ENCODE assay signal across 18 cellular contexts in genomic region chr3:193418576-193419373, GRCh38. TPM values are rescaled to one million over a fixed set of nuclear protein-coding genes. Genes with fewer than 3 reads are reported as not detected.
DNase-seq lines count a peak whose midpoint lies in the region; ATAC-seq, FAIRE-seq and TF ChIP-seq lines count a peak whose summit lies in the region.
"Had no signal": no experiment of that assay in that cellular context is flagged by ENCODE, and none has a peak within 500 bp of the region (broad histone marks: within the 10 kb centered on the region; RNA-seq: fewer than 3 reads in every experiment).

No MANE protein-coding gene starts in this region.

- H3K4me2 ChIP-seq in mesenchymal stem cell (ENCODE audit: low read length, poor library complexity, severe bottlenecking) = no peak overlapping the region
- H3K4me2 ChIP-seq: BLaER1, GM23338 had no signal

- peaks cover 0 to 41% of the 10 kb centered on the region in 2 donors for H3K9me3 ChIP-seq in left lung
- peaks cover 69% of the 10 kb centered on the region for H3K9me3 ChIP-seq in mesenchymal stem cell (ENCODE audit: control insufficient read depth, low read length)

- H3K4ac ChIP-seq in mesenchymal stem cell (ENCODE audit: low read depth in 1 of 2, low read length in 2 of 2) = no peak overlapping the region

- no peak overlapping the region for H3K9ac ChIP-seq in mesenchymal stem cell (ENCODE audit: low read length)
- H3K9ac ChIP-seq: BLaER1 had no signal

- no peak overlapping the region for H3K4me3 ChIP-seq in bronchial epithelial cell (ENCODE audit: low read depth, low read length)
- no peak overlapping the region for H3K4me3 ChIP-seq in left lung
- no peak overlapping the region for H3K4me3 ChIP-seq in mesenchymal stem cell (ENCODE audit: insufficient read depth in 1 of 2, low read depth in 1 of 2, low read length in 2 of 2)
- H3K4me3 ChIP-seq: BLaER1, GM23338 had no signal

- ATAC-seq in left lung (peak; percentile 27), GM18870 (IDR thresholded peaks at IDR 0.05; ENCODE audit: unreplicated experiment) (no peak), GM18505 (IDR thresholded peaks at IDR 0.05; ENCODE audit: unreplicated experiment) (no peak), GM21526 (IDR thresholded peaks at IDR 0.05; ENCODE audit: low FRiP score, unreplicated experiment) (no peak)
- ATAC-seq in stimulated activated effector memory CD8-positive, alpha-beta T cell treated with anti-CD3 and anti-CD28 coated beads, Interleukin-12 subunit alpha, Interleukin-12 subunit beta, amount 100 ng/mL, for 72 hours = peak; percentile 8
- ATAC-seq: GM23338 had no signal

- CTCF ChIA-PET in Calu3 (lab: Charles Lee) = no interaction called here

- no peak overlapping the region for H2AFZ ChIP-seq in mesenchymal stem cell (ENCODE audit: low read depth, low read length)
- H2AFZ ChIP-seq: GM23338 had no signal

- H3K9me3 Mint-ChIP-seq in Calu3 (ENCODE audit: low read depth, unreplicated experiment) = peaks cover 23% of the 10 kb centered on the region
- peaks cover 29% of the 10 kb centered on the region for H3K9me3 Mint-ChIP-seq in stimulated activated effector memory CD8-positive, alpha-beta T cell treated with anti-CD3 and anti-CD28 coated beads, Interleukin-12 subunit alpha, Interleukin-12 subunit beta, amount 100 ng/mL, for 72 hours

- no peak overlapping the region for H3K23ac ChIP-seq in mesenchymal stem cell (ENCODE audit: low read length in 2 of 2)

- no peak overlapping the region for H2BK120ac ChIP-seq in mesenchymal stem cell (ENCODE audit: low read depth, low read length)

- H3K36me3 ChIP-seq in bronchial epithelial cell (ENCODE audit: control insufficient read depth, insufficient read depth, low read length) (no peaks in the 10 kb centered on the region), left lung (peaks cover 3 to 6% of the 10 kb centered on the region in 2 donors), mesenchymal stem cell (ENCODE audit: control insufficient read depth in 1 of 2, insufficient read depth in 2 of 2, low read depth in 1 of 2, low read length in 2 of 2) (no peaks in the 10 kb centered on the region)
- H3K36me3 ChIP-seq: BLaER1 had no signal

- BruUV-seq in Calu3 (replicated peaks; lab: Mats Ljungman, UMichigan) = no TSS peak

- H4K8ac ChIP-seq in mesenchymal stem cell (ENCODE audit: low read length) = no peak overlapping the region

- TF ChIP-seq POLR2A in GM18505 (IDR thresholded peaks at IDR 0.05; ENCODE audit: borderline replicate concordance, extremely low read depth, insufficient read depth, insufficient read length) = no peak

- H3K27me3 ChIP-seq in bronchial epithelial cell (ENCODE audit: control insufficient read depth, insufficient read depth, low read length) (no peaks in the 10 kb centered on the region), left lung (no peaks in the 10 kb centered on the region), mesenchymal stem cell (ENCODE audit: control insufficient read depth in 1 of 2, insufficient read depth in 1 of 2, low read length in 2 of 2) (no peaks in the 10 kb centered on the region)
- H3K27me3 ChIP-seq: BLaER1 had no signal

- H3K27ac ChIP-seq in left lung (no peak overlapping the region), mesenchymal stem cell (ENCODE audit: low read length, poor library complexity, severe bottlenecking) (no peak overlapping the region)
- H3K27ac ChIP-seq: BLaER1, HL-60 had no signal

- 79% methylated on average over 4 of the region's 4 CpGs for WGBS in mesenchymal stem cell

- H3K4me1 Mint-ChIP-seq in Calu3 (ENCODE audit: low read depth, unreplicated experiment) = no peaks in the 10 kb centered on the region
- H3K4me1 Mint-ChIP-seq in stimulated activated effector memory CD8-positive, alpha-beta T cell treated with anti-CD3 and anti-CD28 coated beads, Interleukin-12 subunit alpha, Interleukin-12 subunit beta, amount 100 ng/mL, for 72 hours = no peaks in the 10 kb centered on the region
- H3K4me1 Mint-ChIP-seq: CD8-positive, alpha-beta memory T cell had no signal

- H3K4me1 ChIP-seq in left lung (no peaks in the 10 kb centered on the region), mesenchymal stem cell (ENCODE audit: control insufficient read depth, insufficient read depth, low read depth, low read length) (no peaks in the 10 kb centered on the region)
- H3K4me1 ChIP-seq: BLaER1, Caco-2 had no signal

- H2BK12ac ChIP-seq in mesenchymal stem cell (ENCODE audit: low read length in 2 of 2) = no peak overlapping the region

- H4K91ac ChIP-seq in mesenchymal stem cell (ENCODE audit: low read length) = no peak overlapping the region

- H3K27me3 Mint-ChIP-seq in Calu3 (ENCODE audit: unreplicated experiment) = no peaks in the 10 kb centered on the region

- no peak overlapping the region for H2BK5ac ChIP-seq in mesenchymal stem cell (ENCODE audit: low read depth, low read length, poor library complexity, severe bottlenecking)

- H3K79me1 ChIP-seq in mesenchymal stem cell (replicated peaks; ENCODE audit: low read length, poor library complexity, severe bottlenecking) = no peaks in the 10 kb centered on the region

- peak overlapping the region; percentile 17 for H3K27ac Mint-ChIP-seq in Calu3 (ENCODE audit: unreplicated experiment)
- H3K27ac Mint-ChIP-seq in stimulated activated effector memory CD8-positive, alpha-beta T cell treated with anti-CD3 and anti-CD28 coated beads, Interleukin-12 subunit alpha, Interleukin-12 subunit beta, amount 100 ng/mL, for 72 hours = no peak overlapping the region
- H3K27ac Mint-ChIP-seq: CD8-positive, alpha-beta memory T cell; H9 had no signal

- no peak overlapping the region for H3K4me3 Mint-ChIP-seq in Calu3 (ENCODE audit: low read depth, unreplicated experiment)
- H3K4me3 Mint-ChIP-seq in stimulated activated effector memory CD8-positive, alpha-beta T cell treated with anti-CD3 and anti-CD28 coated beads, Interleukin-12 subunit alpha, Interleukin-12 subunit beta, amount 100 ng/mL, for 72 hours = no peak overlapping the region
- H3K4me3 Mint-ChIP-seq: CD8-positive, alpha-beta memory T cell; GM23338; H9 had no signal

- TF ChIP-seq CTCF in Calu3 (IDR thresholded peaks at IDR 0.05; ENCODE audit: unreplicated experiment) (no peak), bronchial epithelial cell (IDR thresholded peaks at IDR 0.05; ENCODE audit: insufficient read depth, low read length, severe bottlenecking) (no peak), left lung (IDR thresholded peaks at IDR 0.05) (no peak)

- H3K36me3 Mint-ChIP-seq in Calu3 (ENCODE audit: insufficient read depth, unreplicated experiment) = peaks cover 5% of the 10 kb centered on the region
- no peaks in the 10 kb centered on the region for H3K36me3 Mint-ChIP-seq in stimulated activated effector memory CD8-positive, alpha-beta T cell treated with anti-CD3 and anti-CD28 coated beads, Interleukin-12 subunit alpha, Interleukin-12 subunit beta, amount 100 ng/mL, for 72 hours

- DNase-seq in Calu3 (no peak), bronchial epithelial cell (ENCODE audit: low read depth) (peak; percentile 33), left lung (peak in 1 of 2 donors; percentile 15), mesenchymal stem cell (no peak)
- no peak for DNase-seq in stimulated activated effector memory CD8-positive, alpha-beta T cell treated with anti-CD3 and anti-CD28 coated beads, Interleukin-12 subunit alpha, Interleukin-12 subunit beta, amount 100 ng/mL, for 72 hours (ENCODE audit: low spot score in 2 of 2)
- DNase-seq: 8988T; AML-193; Caco-2; CD8-positive, alpha-beta memory T cell; H9 had no signal

- H2AK5ac ChIP-seq in mesenchymal stem cell (ENCODE audit: low read length, severe bottlenecking) = no peak overlapping the region

- H3K18ac ChIP-seq in mesenchymal stem cell (ENCODE audit: low read depth in 1 of 2, low read length in 2 of 2) = no peak overlapping the region

- no peak for FAIRE-seq in bronchial epithelial cell (lab: Jason Lieb, UNC)
- FAIRE-seq: GM18507 had no signal

- intact Hi-C loops in Calu3 (cut with micrococcal nuclease; ENCODE audit: unreplicated experiment) = no loop called here
- intact Hi-C loops in left lung (cut with DNase I) = no loop called here

- no peak overlapping the region for H2BK15ac ChIP-seq in mesenchymal stem cell (ENCODE audit: low read depth, poor library complexity, severe bottlenecking)

- no peak overlapping the region for H3K14ac ChIP-seq in mesenchymal stem cell (ENCODE audit: low read length in 2 of 2)

RNA-seq across cellular contexts. Expression of gene ATP13A5, which starts 40.2 kb away (rescaled TPM):
- total RNA-seq in Calu3 (2022) (0.66 TPM in 1 of 2 replicates, not detected in the other), bronchial epithelial cell (0.13 TPM in 1 of 2 replicates, not detected in the other), left lung (1 to 10 TPM; 1.1 to 1.4 TPM)
- polyA plus RNA-seq in mesenchymal stem cell (2013, experiment 1 of 2) = not detected
- not detected for polyA plus RNA-seq in mesenchymal stem cell (2013, experiment 2 of 2)
- total RNA-seq: Caco-2; CD8-positive, alpha-beta memory T cell; Daoy; GM23338; H9 had no signal
- polyA plus RNA-seq: CD8-positive, alpha-beta memory T cell; GM23338 had no signal

Comparison
In these comparisons a context has a peak if more than half of its experiments do, and no peak if none do; other contexts are left out.
1. ATAC-seq: peak in left lung (single experiment) and stimulated activated effector memory CD8-positive, alpha-beta T cell treated with anti-CD3 and anti-CD28 coated beads, Interleukin-12 subunit alpha, Interleukin-12 subunit beta, amount 100 ng/mL, for 72 hours (single experiment); none in GM18870 (single experiment), GM18505 (single experiment) and GM21526 (single experiment).